10 cellular contexts compared by ENCODE assay signal in the genomic region with DNA sequence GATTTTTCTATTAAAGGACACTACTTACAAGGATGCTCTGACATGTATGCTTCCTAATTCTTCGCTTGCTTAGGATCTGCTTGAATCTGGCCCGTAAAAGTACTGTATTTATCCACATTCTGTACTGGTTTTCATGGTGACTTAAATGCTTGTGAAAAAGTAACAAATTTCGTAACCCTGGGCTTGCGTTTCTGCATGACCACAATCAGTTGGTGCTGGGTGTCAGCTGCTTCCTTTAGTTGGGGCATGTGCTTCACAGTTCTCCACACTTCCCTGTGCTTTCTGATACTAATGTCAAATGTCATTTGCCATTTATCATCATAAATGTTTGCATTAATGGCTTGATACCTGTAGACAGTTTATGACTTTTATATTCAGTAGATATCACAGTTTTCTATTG.
DNase-seq lines count a peak whose midpoint lies in the region; ATAC-seq and TF ChIP-seq lines count a peak whose summit lies in the region.
"Had no signal": no experiment of that assay in that cellular context is flagged by ENCODE, and none has a peak within 500 bp of the region (broad histone marks: within the 10 kb centered on the region; RNA-seq: fewer than 3 reads in every experiment).

No MANE protein-coding gene starts in this region.

- 0 out of 2 replicates have a peak overlapping the region, but pooled peaks have one; percentile 1 for H3K27ac ChIP-seq in OCI-LY3 (ENCODE audit: low read length)
- no peak overlapping the region for H3K27ac ChIP-seq in left lung
- H3K27ac ChIP-seq in testis = no peak overlapping the region
- H3K27ac ChIP-seq: dorsolateral prefrontal cortex had no signal

- H3K4me2 ChIP-seq in OCI-LY3 (ENCODE audit: low read length) = peak overlapping the region; percentile 26

- H3K36me3 ChIP-seq in OCI-LY3 (replicated peaks; ENCODE audit: low read depth, low read length) (no peaks in the 10 kb centered on the region), left lung (no peaks in the 10 kb centered on the region), testis (ENCODE audit: low read depth, missing control alignments) (no peaks in the 10 kb centered on the region)

- TF ChIP-seq POLR2A in testis (IDR thresholded peaks at IDR 0.05) = no peak

- TF ChIP-seq CTCF in OCI-LY3 (IDR thresholded peaks at IDR 0.05; ENCODE audit: low read depth, low read length) = no peak
- no peak for TF ChIP-seq CTCF in left lung (IDR thresholded peaks at IDR 0.05)
- TF ChIP-seq CTCF in endothelial cell (IDR thresholded peaks at IDR 0.05; ENCODE audit: unreplicated experiment) = no peak
- TF ChIP-seq CTCF in testis (IDR thresholded peaks at IDR 0.05) = no peak

- no peaks in the 10 kb centered on the region for H3K9me3 Mint-ChIP-seq in endothelial cell (ENCODE audit: unreplicated experiment)

- no peak for DNase-seq in left lung
- no peak for DNase-seq in endothelial cell (ENCODE audit: low spot score)
- DNase-seq in testis = no peak
- no peak for DNase-seq in NCI-H524 treated with DMSO at 0.1 percent for 48 hours (lab: John Stamatoyannopoulos, UW)
- no peak for DNase-seq in left cardiac atrium
- DNase-seq: dorsolateral prefrontal cortex, NCI-H2171 treated with DMSO at 0.1 percent for 48 hours had no signal

- no peak overlapping the region for H3K4me3 Mint-ChIP-seq in endothelial cell (ENCODE audit: unreplicated experiment)

- peaks cover 42% of the 10 kb centered on the region for H3K4me1 ChIP-seq in OCI-LY3 (ENCODE audit: low read length)
- no peaks in the 10 kb centered on the region for H3K4me1 ChIP-seq in left lung
- no peaks in the 10 kb centered on the region for H3K4me1 ChIP-seq in testis

- 88 to 91% methylated on average over 4 of the region's 4 CpGs for WGBS in testis, 2 donors

- intact Hi-C loops in left lung (cut with DNase I) = no loop called here
- intact Hi-C loops in testis (cut with DNase I; ENCODE audit: low total_unique reads) = no loop called here
- intact Hi-C loops in left cardiac atrium (cut with DNase I) = no loop called here

- no peaks in the 10 kb centered on the region for H3K27me3 Mint-ChIP-seq in endothelial cell (ENCODE audit: unreplicated experiment)

- ATAC-seq in GM18909 (IDR thresholded peaks at IDR 0.05; ENCODE audit: poor library complexity, unreplicated experiment) (peak; percentile 46), HG03108 (IDR thresholded peaks at IDR 0.05; ENCODE audit: unreplicated experiment) (peak; percentile 42), left lung (peak; percentile 49), left cardiac atrium (no peak)

- no peak overlapping the region for H3K27ac Mint-ChIP-seq in endothelial cell (ENCODE audit: unreplicated experiment)

- H3K9me3 ChIP-seq in OCI-LY3 (ENCODE audit: insufficient read depth, low read length) = no peaks in the 10 kb centered on the region
- no peaks in the 10 kb centered on the region for H3K9me3 ChIP-seq in left lung
- H3K9me3 ChIP-seq in testis = no peaks in the 10 kb centered on the region

- no peak overlapping the region for H2AFZ ChIP-seq in OCI-LY3 (ENCODE audit: low read depth, low read length)

- H3K27me3 ChIP-seq in OCI-LY3 (ENCODE audit: low read depth, low read length) = no peaks in the 10 kb centered on the region
- no peaks in the 10 kb centered on the region for H3K27me3 ChIP-seq in left lung
- no peaks in the 10 kb centered on the region for H3K27me3 ChIP-seq in testis
- H3K27me3 ChIP-seq: dorsolateral prefrontal cortex had no signal

- H3K79me2 ChIP-seq in OCI-LY3 (ENCODE audit: low read length) = no peaks in the 10 kb centered on the region

- no peaks in the 10 kb centered on the region for H3K4me1 Mint-ChIP-seq in endothelial cell (ENCODE audit: unreplicated experiment)

- no peaks in the 10 kb centered on the region for H4K20me1 ChIP-seq in OCI-LY3 (ENCODE audit: insufficient read depth, low read length)

- no peaks in the 10 kb centered on the region for H3K36me3 Mint-ChIP-seq in endothelial cell (ENCODE audit: low read depth, unreplicated experiment)

- H3K9ac ChIP-seq in OCI-LY3 (ENCODE audit: low read length) = no peak overlapping the region

- no peak overlapping the region for H3K4me3 ChIP-seq in OCI-LY3 (ENCODE audit: low read length)
- no peak overlapping the region for H3K4me3 ChIP-seq in left lung
- H3K4me3 ChIP-seq in testis = no peak overlapping the region
- H3K4me3 ChIP-seq: dorsolateral prefrontal cortex had no signal

Comparison
In these comparisons a context has a peak if more than half of its experiments do, and no peak if none do; other contexts are left out.
1. ATAC-seq: peak in GM18909 (single experiment), HG03108 (single experiment) and left lung (single experiment); none in left cardiac atrium (0 of 2).